In genomic region chr7:92634924-92635519, GRCh38 we compare ENCODE assay signal across 8 cellular contexts. TPM values are rescaled to one million over a fixed set of nuclear protein-coding genes. Genes with fewer than 3 reads are reported as not detected.
DNase-seq lines count a peak whose midpoint lies in the region; ATAC-seq, FAIRE-seq and TF ChIP-seq lines count a peak whose summit lies in the region.

No MANE protein-coding gene starts in this region.

- peak overlapping the region; percentile 41 for H3K27ac ChIP-seq in HepG2 (ENCODE audit: extremely low read length, insufficient read depth, low read length)

- ATAC-seq in GM21447 (IDR thresholded peaks at IDR 0.05; ENCODE audit: unreplicated experiment) (peak; percentile 27), HepG2 (peak; percentile 68)

- H3K36me3 ChIP-seq in Loucy (ENCODE audit: insufficient read depth, low read length), result peaks cover 33% of the 10 kb centered on the region
- peaks cover 0 to 26% of the 10 kb centered on the region in 2 experiments; a peak in 4 of 5 replicates for H3K36me3 ChIP-seq in HepG2 (replicated peaks in 1 of 2; ENCODE audit: control insufficient read depth in 1 of 2, insufficient read depth in 2 of 2, low read length in 2 of 2)

- intact Hi-C loops in HepG2 (cut with micrococcal nuclease; ENCODE audit: unreplicated experiment), result no loop called here

- TF ChIP-seq CTCF in Loucy (conservative IDR thresholded peaks at IDR 0.05; ENCODE audit: low read length), result no peak
- no peak for TF ChIP-seq CTCF in astrocyte of the cerebellum (IDR thresholded peaks at IDR 0.05; ENCODE audit: low read depth, low read length, missing control alignments)
- no peak for TF ChIP-seq CTCF in HepG2 (CRISPR knock-in tag; IDR thresholded peaks at IDR 0.05)

- WGBS in HepG2 (ENCODE audit: low lambda C conversion rate), result 76% methylated on average over 4 of the region's 4 CpGs

- no peak overlapping the region for H2AFZ ChIP-seq in Loucy (ENCODE audit: low read length)
- H2AFZ ChIP-seq in HepG2 (ENCODE audit: low read length), result no peak overlapping the region

- no peaks in the 10 kb centered on the region for H3K27me3 ChIP-seq in Loucy (ENCODE audit: insufficient read depth, low read length, poor library complexity, severe bottlenecking)
- no peaks in the 10 kb centered on the region for H3K27me3 ChIP-seq in HepG2 (ENCODE audit: control insufficient read depth in 1 of 2, insufficient read depth in 2 of 2, low read length in 2 of 2)

- POLR2A ChIA-PET in HepG2 (lab: Yijun Ruan, JAX), result no interaction called here

- H3K9me3 ChIP-seq in Loucy (ENCODE audit: insufficient read depth, low read depth, low read length) (no peaks in the 10 kb centered on the region), HepG2 (ENCODE audit: low read length) (no peaks in the 10 kb centered on the region)

- no peak for TF ChIP-seq POLR2A in HepG2 (IDR thresholded peaks at IDR 0.05; ENCODE audit: insufficient read depth in 1 of 2, low read depth in 2 of 2, low read length in 2 of 2)

- H3K4me1 ChIP-seq in Loucy (ENCODE audit: insufficient read depth, low read length, poor library complexity, severe bottlenecking), result peaks cover 90% of the 10 kb centered on the region
- H3K4me1 ChIP-seq in HepG2 (ENCODE audit: insufficient read depth, low read length), result peaks cover 36% of the 10 kb centered on the region

- H4K20me1 ChIP-seq in Loucy (ENCODE audit: insufficient read depth, low read length, poor library complexity, severe bottlenecking) (peaks cover 25% of the 10 kb centered on the region), HepG2 (ENCODE audit: insufficient read depth, low read length) (peaks cover 3% of the 10 kb centered on the region; the same call in 1 of the 2 replicates)

- no TSS peak for BruUV-seq in HepG2 (replicated peaks; lab: Mats Ljungman, UMichigan)

- H3K4me3 ChIP-seq in Loucy (ENCODE audit: low read length, poor library complexity, severe bottlenecking), result peak overlapping the region; percentile 45
- no peak overlapping the region for H3K4me3 ChIP-seq in astrocyte of the cerebellum (ENCODE audit: low read depth, low read length)
- no peak overlapping the region for H3K4me3 ChIP-seq in HepG2 (replicated peaks in 1 of 3; ENCODE audit: insufficient read depth in 1 of 3, low read depth in 2 of 3, low read length in 3 of 3)

- peak; percentile 81 for DNase-seq in CD1c-positive myeloid dendritic cell (ENCODE audit: extremely low spot score)
- DNase-seq in astrocyte of the cerebellum (ENCODE audit: low read depth), result peak; percentile 63
- peak; percentile 12 for DNase-seq in HepG2 (ENCODE audit: low spot score)
- no peak for DNase-seq in NCI-H1436 treated with DMSO at 0.1 percent for 48 hours (lab: John Stamatoyannopoulos, UW)
- DNase-seq in NCI-H2196 treated with DMSO at 0.1 percent for 48 hours (lab: John Stamatoyannopoulos, UW; ENCODE audit: unreplicated experiment), result no peak
- no peak for DNase-seq in NCI-H1417 treated with DMSO at 0.1 percent for 48 hours (lab: John Stamatoyannopoulos, UW)

- CTCF ChIA-PET in HepG2 (lab: Yijun Ruan, JAX; ENCODE audit: low intra/inter-chr PET ratio, low total read pairs), result no interaction called here

- H3K79me2 ChIP-seq in Loucy (ENCODE audit: insufficient read depth, low read length) (peaks cover 88% of the 10 kb centered on the region), HepG2 (ENCODE audit: insufficient read depth, low read length) (peaks cover 11% of the 10 kb centered on the region)

- no peak for FAIRE-seq in HepG2 (lab: Jason Lieb, UNC)

- peaks cover 38% of the 10 kb centered on the region for H3F3A ChIP-seq in Loucy (ENCODE audit: low read depth)

- no peak for TF ChIP-seq EP300 in HepG2 (IDR thresholded peaks at IDR 0.05; ENCODE audit: low read depth in 2 of 2, low read length in 2 of 2)
- no peak for TF ChIP-seq EP300 in HepG2 (CRISPR knock-in tag; IDR thresholded peaks at IDR 0.05; ENCODE audit: borderline replicate concordance)

- H3K4me2 ChIP-seq in Loucy (ENCODE audit: low read depth, low read length, poor library complexity, severe bottlenecking), result peak overlapping the region; percentile 70
- H3K4me2 ChIP-seq in HepG2 (ENCODE audit: low read depth, low read length), result no peak overlapping the region

- TF ChIP-seq RAD21 in HepG2 (CRISPR knock-in tag; IDR thresholded peaks at IDR 0.05), result no peak

- peak overlapping the region; percentile 67 for H3K9ac ChIP-seq in Loucy (ENCODE audit: low read depth, low read length, poor library complexity, severe bottlenecking)
- H3K9ac ChIP-seq in HepG2 (ENCODE audit: insufficient read depth, low read depth, low read length), result 0 out of 2 replicates have a peak overlapping the region, but pooled peaks have one; percentile 14

- in situ Hi-C loops in astrocyte of the cerebellum (cut with HindIII; ENCODE audit: low sequenced_read_pairs) (loop anchor here (5.0 kb wide), 1 partner anchor 52 kb away; no protein-coding TSS in a partner anchor), HepG2 (cut with HindIII; ENCODE audit: extremely low pct_ligation_motif_present, low pct_unique_long_range_greater_than_20kb) (no loop called here)

- no peaks in the 10 kb centered on the region for H3K9me2 ChIP-seq in Loucy (replicated peaks; ENCODE audit: low read depth, low read length)

TF ChIP-seq in HepG2, 621 proteins besides CTCF, POLR2A, EP300 and RAD21 (continues in another document):
- TF ChIP-seq RBM22 (optimal IDR thresholded peaks at IDR 0.05; ENCODE audit: low read length) (peak; percentile 46), ZKSCAN1 (IDR thresholded peaks at IDR 0.05; ENCODE audit: low read length) (0 out of 2 replicates have a peak, but pooled peaks have one; percentile 26), MTA1 (CRISPR knock-in tag; IDR thresholded peaks at IDR 0.05; ENCODE audit: borderline replicate concordance) (no peak), MAFF (IDR thresholded peaks at IDR 0.05; ENCODE audit: low read depth, low read length) (0 out of 2 replicates have a peak, but pooled peaks have one; percentile 8), MAFK (conservative IDR thresholded peaks at IDR 0.05 in 1 of 2, IDR thresholded peaks at IDR 0.05 in 1 of 2; ENCODE audit: low read length in 2 of 2) (peak in 1 of 2 experiments; percentile 45; a peak in 2 of 4 replicates), NR3C1 (CRISPR knock-in tag; IDR thresholded peaks at IDR 0.05) (no peak), FOSL2 (CRISPR knock-in tag; IDR thresholded peaks at IDR 0.05) (peak; percentile 68), CENPBD1 (CRISPR knock-in tag; IDR thresholded peaks at IDR 0.05; ENCODE audit: borderline replicate concordance, low read depth) (no peak)
- TF ChIP-seq, protein P1, sequence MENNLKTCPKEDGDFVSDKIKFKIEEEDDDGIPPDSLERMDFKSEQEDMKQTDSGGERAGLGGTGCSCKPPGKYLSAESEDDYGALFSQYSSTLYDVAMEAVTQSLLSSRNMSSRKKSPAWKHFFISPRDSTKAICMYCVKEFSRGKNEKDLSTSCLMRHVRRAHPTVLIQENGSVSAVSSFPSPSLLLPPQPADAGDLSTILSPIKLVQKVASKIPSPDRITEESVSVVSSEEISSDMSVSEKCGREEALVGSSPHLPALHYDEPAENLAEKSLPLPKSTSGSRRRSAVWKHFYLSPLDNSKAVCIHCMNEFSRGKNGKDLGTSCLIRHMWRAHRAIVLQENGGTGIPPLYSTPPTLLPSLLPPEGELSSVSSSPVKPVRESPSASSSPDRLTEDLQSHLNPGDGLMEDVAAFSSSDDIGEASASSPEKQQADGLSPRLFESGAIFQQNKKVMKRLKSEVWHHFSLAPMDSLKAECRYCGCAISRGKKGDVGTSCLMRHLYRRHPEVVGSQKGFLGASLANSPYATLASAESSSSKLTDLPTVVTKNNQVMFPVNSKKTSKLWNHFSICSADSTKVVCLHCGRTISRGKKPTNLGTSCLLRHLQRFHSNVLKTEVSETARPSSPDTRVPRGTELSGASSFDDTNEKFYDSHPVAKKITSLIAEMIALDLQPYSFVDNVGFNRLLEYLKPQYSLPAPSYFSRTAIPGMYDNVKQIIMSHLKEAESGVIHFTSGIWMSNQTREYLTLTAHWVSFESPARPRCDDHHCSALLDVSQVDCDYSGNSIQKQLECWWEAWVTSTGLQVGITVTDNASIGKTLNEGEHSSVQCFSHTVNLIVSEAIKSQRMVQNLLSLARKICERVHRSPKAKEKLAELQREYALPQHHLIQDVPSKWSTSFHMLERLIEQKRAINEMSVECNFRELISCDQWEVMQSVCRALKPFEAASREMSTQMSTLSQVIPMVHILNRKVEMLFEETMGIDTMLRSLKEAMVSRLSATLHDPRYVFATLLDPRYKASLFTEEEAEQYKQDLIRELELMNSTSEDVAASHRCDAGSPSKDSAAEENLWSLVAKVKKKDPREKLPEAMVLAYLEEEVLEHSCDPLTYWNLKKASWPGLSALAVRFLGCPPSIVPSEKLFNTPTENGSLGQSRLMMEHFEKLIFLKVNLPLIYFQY (CRISPR knock-in tag; IDR thresholded peaks at IDR 0.05; ENCODE audit: borderline replicate concordance), result no peak

RNA-seq across cellular contexts. Expression of gene FAM133B, which starts 44.8 kb away (rescaled TPM):
- total RNA-seq in HepG2 (2016; rRNA removed; fragmentation: Illumina TruSeq; extraction: Trizol), result 56.3 and 65.5 TPM in 2 replicates
- 13.3 and 17.4 TPM in 2 replicates for total RNA-seq in HepG2 (2016; cell fraction: cytosol; rRNA removed; fragmentation: Illumina TruSeq; extraction: Trizol; ENCODE audit: low read depth)
- total RNA-seq in HepG2 (2016; cell fraction: insoluble cytoplasmic fraction; rRNA removed; fragmentation: Illumina TruSeq; extraction: Trizol), result 55.3 and 69.7 TPM in 2 replicates
- 23.5 and 27.3 TPM in 2 replicates for total RNA-seq in HepG2 (2016; cell fraction: membrane; rRNA removed; fragmentation: Illumina TruSeq; extraction: Trizol)
- 62.3 and 63.2 TPM in 2 replicates for total RNA-seq in HepG2 (2016; cell fraction: nucleus; rRNA removed; fragmentation: Illumina TruSeq; extraction: Trizol)
- 19.6 and 29.1 TPM in 2 replicates for polyA plus RNA-seq in HepG2 (2011; rRNA removed)
- 8.9 and 12.8 TPM in 2 replicates for polyA plus RNA-seq in HepG2 (2011; cell fraction: cytosol; rRNA removed)
- polyA plus RNA-seq in HepG2 (2011; cell fraction: nucleus; rRNA removed), result 12.6 and 37.9 TPM in 2 replicates
- polyA plus RNA-seq in HepG2 (2012), result 26.6 and 33.0 TPM in 2 replicates
- 5.0 and 5.5 TPM in 2 replicates for polyA plus RNA-seq in HepG2 (2016; cell fraction: cytosol; fragmentation: Illumina TruSeq; extraction: Trizol; ENCODE audit: low read depth)
- polyA plus RNA-seq in HepG2 (2016; cell fraction: insoluble cytoplasmic fraction; fragmentation: Illumina TruSeq; extraction: Trizol; ENCODE audit: low read depth), result 69.4 and 78.5 TPM in 2 replicates
- polyA plus RNA-seq in HepG2 (2016; cell fraction: membrane; fragmentation: Illumina TruSeq; extraction: Trizol; ENCODE audit: low read depth), result 13.1 and 14.8 TPM in 2 replicates
- polyA plus RNA-seq in HepG2 (2016; cell fraction: nucleus; fragmentation: Illumina TruSeq; extraction: Trizol; ENCODE audit: insufficient read depth, low read depth), result 69.9 and 72.0 TPM in 2 replicates
- polyA minus RNA-seq in HepG2 (2011; rRNA and poly(A)+ RNA removed; ENCODE audit: low replicate concordance), result 11.4 and 17.2 TPM in 2 replicates
- polyA minus RNA-seq in HepG2 (2011; cell fraction: cytosol; rRNA and poly(A)+ RNA removed), result 6.9 and 11.3 TPM in 2 replicates
- polyA minus RNA-seq in HepG2 (2011; cell fraction: nucleus; rRNA and poly(A)+ RNA removed), result 51.7 and 63.1 TPM in 2 replicates

Comparison
In these comparisons a context has a peak if more than half of its experiments do, and no peak if none do; other contexts are left out.
1. DNase-seq: peak in CD1c-positive myeloid dendritic cell (single experiment), astrocyte of the cerebellum (single experiment) and HepG2 (single experiment); none in NCI-H1436 treated with DMSO at 0.1 percent for 48 hours (single experiment), NCI-H2196 treated with DMSO at 0.1 percent for 48 hours (single experiment) and NCI-H1417 treated with DMSO at 0.1 percent for 48 hours (single experiment).